In the genomic region with DNA sequence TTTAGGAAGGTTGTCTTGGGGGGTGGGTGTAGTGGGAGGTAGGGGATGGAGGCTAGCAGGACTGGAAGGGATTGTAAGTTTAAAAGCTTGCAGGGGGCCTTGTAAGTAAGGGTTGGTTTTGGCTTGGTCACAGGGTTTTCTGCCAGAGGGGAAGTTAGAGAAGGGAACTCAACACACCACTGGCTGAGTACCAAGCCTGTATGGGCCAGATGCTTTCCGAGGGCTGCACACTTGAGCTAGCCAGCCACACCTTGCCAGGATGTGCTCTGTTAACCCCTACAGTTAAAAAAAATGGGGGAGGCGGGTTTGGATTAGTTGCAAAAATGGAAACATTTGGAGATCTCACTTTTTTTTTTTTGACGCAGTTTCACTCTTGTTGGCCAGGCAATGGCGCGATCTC, we compare ENCODE assay signal across 8 cellular contexts. TPM values are rescaled to one million over a fixed set of nuclear protein-coding genes. Genes with fewer than 3 reads are reported as not detected.
DNase-seq lines count a peak whose midpoint lies in the region; ATAC-seq, FAIRE-seq and TF ChIP-seq lines count a peak whose summit lies in the region.

No MANE protein-coding gene starts in this region.

- no peaks in the 10 kb centered on the region for H3K9me3 Mint-ChIP-seq in activated naive CD4-positive, alpha-beta T cell treated with anti-CD3 and anti-CD28 coated beads, Interleukin-2, amount 10 ng/mL, durations not matched to agents 7 days and 5 days

- H3K27ac Mint-ChIP-seq in activated naive CD4-positive, alpha-beta T cell treated with anti-CD3 and anti-CD28 coated beads, Interleukin-2, amount 10 ng/mL, durations not matched to agents 7 days and 5 days: peak overlapping the region; percentile 95

- no peaks in the 10 kb centered on the region for H3K27me3 ChIP-seq in MG63
- H3K27me3 ChIP-seq in GM12878 (replicated peaks in 1 of 2; ENCODE audit: control insufficient read depth in 2 of 2, insufficient read depth in 2 of 2, low read length in 1 of 2): no peaks in the 10 kb centered on the region
- no peaks in the 10 kb centered on the region for H3K27me3 ChIP-seq in thyroid gland

- H3K4me3 ChIP-seq in MG63 (peak overlapping the region; percentile 92), GM12878 (0 out of 2 replicates have a peak overlapping the region, but pooled peaks have one; percentile 5), thyroid gland (replicated peaks in 1 of 3) (no peak overlapping the region)

- peak; percentile 15 for ATAC-seq in GM12878

- no peak for TF ChIP-seq RAD21 in GM12878 (IDR thresholded peaks at IDR 0.05; ENCODE audit: insufficient read depth, low read depth, low read length)

- TF ChIP-seq POLR2A in GM12878 (IDR thresholded peaks at IDR 0.05; ENCODE audit: low read depth, low read length) (peak; percentile 75), thyroid gland (IDR thresholded peaks at IDR 0.05) (no peak)

- no peak for DNase-seq in activated naive CD4-positive, alpha-beta T cell treated with anti-CD3 and anti-CD28 coated beads, Interleukin-2, amount 10 ng/mL, durations not matched to agents 7 days and 5 days
- DNase-seq in activated naive CD4-positive, alpha-beta T cell treated with anti-CD3 and anti-CD28 coated beads, Interleukin-2, amount 50 U/mL, for 16 hours: no peak
- DNase-seq in MG63 (peak; percentile 41), GM12878 (ENCODE audit: low read depth, low spot score) (no peak), thyroid gland (peak; percentile 74 to 75), T1000 (lab: John Stamatoyannopoulos, UW) (no peak), HuH-7 (ENCODE audit: low spot score) (no peak), NCI-H2171 treated with DMSO at 0.1 percent for 48 hours (lab: John Stamatoyannopoulos, UW) (no peak)

- peak overlapping the region; percentile 80 for H2AFZ ChIP-seq in GM12878 (ENCODE audit: control insufficient read depth, low read depth, low read length)

- TF ChIP-seq CTCF in GM12878 (IDR thresholded peaks at IDR 0.05 in 2 of 3, conservative IDR thresholded peaks at IDR 0.05 in 1 of 3; ENCODE audit: control insufficient read depth in 2 of 3, extremely low read depth in 1 of 3, insufficient read depth in 1 of 3, low read depth in 3 of 3, low read length in 3 of 3): no peak
- no peak for TF ChIP-seq CTCF in thyroid gland (IDR thresholded peaks at IDR 0.05)

- BruUV-seq in GM12878 (replicated peaks; lab: Mats Ljungman, UMichigan): no TSS peak

- H3K9me3 ChIP-seq in MG63: no peaks in the 10 kb centered on the region
- H3K9me3 ChIP-seq in GM12878 (replicated peaks; ENCODE audit: control insufficient read depth, insufficient read depth, low read length): no peaks in the 10 kb centered on the region
- no peaks in the 10 kb centered on the region for H3K9me3 ChIP-seq in thyroid gland

- SMC1A ChIA-PET in GM12878 (lab: Charles Lee; ENCODE audit: uncharacterized antibody, unreplicated experiment): interaction anchor here (1.0 to 3.1 kb wide), 7 partner anchors 19 to 137 kb away, joined by 3 to 14 read pairs (median 7); no protein-coding TSS in a partner anchor

- H3K79me2 ChIP-seq in GM12878 (ENCODE audit: control insufficient read depth, insufficient read depth, low read length): peaks cover 37% of the 10 kb centered on the region

- peak overlapping the region; percentile 82 for H3K4me2 ChIP-seq in GM12878 (ENCODE audit: control insufficient read depth, insufficient read depth)

- H3K4me1 Mint-ChIP-seq in activated naive CD4-positive, alpha-beta T cell treated with anti-CD3 and anti-CD28 coated beads, Interleukin-2, amount 10 ng/mL, durations not matched to agents 7 days and 5 days: peaks cover 48% of the 10 kb centered on the region

- POLR2A ChIA-PET in GM12878 (lab: Charles Lee): interaction anchor here (0.9 to 3.2 kb wide), 3 partner anchors 51 to 85 kb away, joined by 3 to 17 read pairs (median 3); a partner anchor contains a TSS

- TF ChIP-seq EP300 in GM12878 (IDR thresholded peaks at IDR 0.05; ENCODE audit: borderline replicate concordance in 1 of 2, control insufficient read depth in 1 of 2, low read depth in 2 of 2, low read length in 2 of 2): no peak

- FAIRE-seq in GM12878 (lab: Jason Lieb, UNC): no peak

- RAD21 ChIA-PET in GM12878 (lab: Charles Lee; ENCODE audit: unreplicated experiment): interaction anchor here (0.9 to 2.6 kb wide), 8 partner anchors 19 to 155 kb away, joined by 3 to 13 read pairs (median 4); a partner anchor contains a TSS

- in situ Hi-C loops in GM12878 (cut with MboI): no loop called here

- CTCF ChIA-PET in activated naive CD4-positive, alpha-beta T cell treated with anti-CD3 and anti-CD28 coated beads, Interleukin-2, amount 10 ng/mL, durations not matched to agents 7 days and 5 days (lab: Charles Lee): interaction anchor here (0.9 to 2.3 kb wide), 2 partner anchors 66 to 85 kb away, joined by 3 to 9 read pairs; no protein-coding TSS in a partner anchor
- CTCF ChIA-PET in GM12878 (lab: Yijun Ruan, JAX): interaction anchor here (0.6 to 2.5 kb wide), 7 partner anchors 9 to 68 kb away, joined by 3 to 7 read pairs (median 3); no protein-coding TSS in a partner anchor

- H3K4me3 Mint-ChIP-seq in activated naive CD4-positive, alpha-beta T cell treated with anti-CD3 and anti-CD28 coated beads, Interleukin-2, amount 10 ng/mL, durations not matched to agents 7 days and 5 days: peak overlapping the region; percentile 85

- H3K27ac ChIP-seq in GM12878 (ENCODE audit: control insufficient read depth, insufficient read depth): peak overlapping the region; percentile 78
- H3K27ac ChIP-seq in thyroid gland: peak overlapping the region; percentile 7 to 89 (median 56)

- peak overlapping the region; percentile 69 for H3K9ac ChIP-seq in GM12878 (ENCODE audit: control insufficient read depth, insufficient read depth, low read length)

- peaks cover 23% of the 10 kb centered on the region for H3K4me1 ChIP-seq in GM12878 (ENCODE audit: control insufficient read depth, insufficient read depth, low read length)
- H3K4me1 ChIP-seq in thyroid gland: peaks cover 26 to 34% of the 10 kb centered on the region in 2 donors

- peaks cover 33% of the 10 kb centered on the region for H3K36me3 Mint-ChIP-seq in activated naive CD4-positive, alpha-beta T cell treated with anti-CD3 and anti-CD28 coated beads, Interleukin-2, amount 10 ng/mL, durations not matched to agents 7 days and 5 days

- H3K36me3 ChIP-seq in MG63 (peaks cover 36% of the 10 kb centered on the region), GM12878 (ENCODE audit: control insufficient read depth in 2 of 2, insufficient read depth in 2 of 2, low read length in 1 of 2) (peaks cover 0 to 21% of the 10 kb centered on the region in 2 experiments; a peak in 2 of 4 replicates), thyroid gland (peaks cover 14 to 16% of the 10 kb centered on the region in 2 donors)

- WGBS in GM12878 (ENCODE audit: insufficient coverage, insufficient replicate concordance, low lambda C conversion rate, missing lambda C conversion rate): 36% methylated on average over 5 of the region's 5 CpGs
- WGBS in thyroid gland, 2 donors: 65 to 69% methylated on average over 5 of the region's 5 CpGs

- intact Hi-C loops in GM12878 (cut with micrococcal nuclease; ENCODE audit: unreplicated experiment) (loop anchor here (5.0 kb wide), 2 partner anchors 46 to 66 kb away; no protein-coding TSS in a partner anchor), thyroid gland (cut with DNase I) (loop anchor here (10.0 kb wide), 1 partner anchor 83 kb away; a partner anchor contains a TSS)

- peaks cover 4% of the 10 kb centered on the region for H3K27me3 Mint-ChIP-seq in activated naive CD4-positive, alpha-beta T cell treated with anti-CD3 and anti-CD28 coated beads, Interleukin-2, amount 10 ng/mL, durations not matched to agents 7 days and 5 days

- peaks cover 6% of the 10 kb centered on the region for H4K20me1 ChIP-seq in GM12878 (ENCODE audit: control insufficient read depth, insufficient read depth)

TF ChIP-seq in GM12878, 131 proteins besides CTCF, POLR2A, EP300 and RAD21 (continues in another document):
- 0 out of 2 replicates have a peak, but pooled peaks have one; percentile 13 for TF ChIP-seq SMAD5 (IDR thresholded peaks at IDR 0.05; ENCODE audit: low read depth)
- TF ChIP-seq CBFB (IDR thresholded peaks at IDR 0.05; ENCODE audit: low read depth): peak; percentile 33; the same call in 1 of the 2 replicates
- peak; percentile 60; the same call in 1 of the 2 replicates for TF ChIP-seq MTA3 (IDR thresholded peaks at IDR 0.05; ENCODE audit: borderline replicate concordance, low read length)
- 0 out of 2 replicates have a peak, but pooled peaks have one; percentile 13 for TF ChIP-seq CREB1 (IDR thresholded peaks at IDR 0.05; ENCODE audit: low read depth)
- no peak for TF ChIP-seq SUPT20H (IDR thresholded peaks at IDR 0.05; ENCODE audit: borderline replicate concordance, control insufficient read depth, low read depth, low read length)
- TF ChIP-seq EED (IDR thresholded peaks at IDR 0.05; ENCODE audit: low read depth): peak; percentile 45; the same call in 1 of the 2 replicates
- 0 out of 2 replicates have a peak, but pooled peaks have one; percentile 50 for TF ChIP-seq YY1 (IDR thresholded peaks at IDR 0.05; ENCODE audit: low read depth, low read length)

RNA-seq across cellular contexts. Expression of a gene that starts 1.2 kb away (rescaled TPM):
- total RNA-seq in MG63 (2014; rRNA removed; shearing (Covaris generic); ENCODE audit: low replicate concordance): 3,245 and 4,692 TPM in 2 replicates
- 524 and 558 TPM in 2 replicates for total RNA-seq in GM12878 (2013; cell fraction: nucleolus; rRNA removed)
- total RNA-seq in GM12878 (2014; rRNA removed): 2,490 and 2,970 TPM in 2 replicates
- 4,035 and 4,105 TPM in 2 replicates for total RNA-seq in GM12878 (2014; rRNA removed; fragmentation: Illumina TruSeq; extraction: Trizol)
- total RNA-seq in GM12878 (2021): 2,962 and 3,106 TPM in 2 replicates
- polyA plus RNA-seq in GM12878 (2011; ENCODE audit: low read depth): 3,094 TPM
- 5,827 and 8,647 TPM in 2 replicates for polyA plus RNA-seq in GM12878 (2011; rRNA removed)
- 2,333 and 2,782 TPM in 2 replicates for polyA plus RNA-seq in GM12878 (2011; cell fraction: cytosol; rRNA removed)
- 1,077 and 1,354 TPM in 2 replicates for polyA plus RNA-seq in GM12878 (2011; cell fraction: nucleus; rRNA removed)
- polyA plus RNA-seq in GM12878 (2012): 3,101 and 5,084 TPM in 2 replicates
- 3,671 and 4,649 TPM in 2 replicates for polyA plus RNA-seq in GM12878 (2014; fragmentation: Illumina TruSeq; extraction: Trizol)
- polyA plus RNA-seq in GM12878 (2014; fragmentation: Nextera tagmentation; extraction: Ambion mirVana): 1,000 to 10,000 TPM; 5,081 to 5,756 TPM
- 2,593 and 3,382 TPM in 2 replicates for polyA plus RNA-seq in GM12878 (2014; rRNA removed)
- polyA plus RNA-seq in GM12878 (2016; fragmentation: Nextera tagmentation; extraction: Ambion mirVana): 1,000 to 10,000 TPM; 1,754 to 1,978 TPM
- polyA minus RNA-seq in GM12878 (2011; rRNA and poly(A)+ RNA removed): 811 and 1,197 TPM in 2 replicates
- polyA minus RNA-seq in GM12878 (2011; cell fraction: cytosol; rRNA and poly(A)+ RNA removed): 428 and 462 TPM in 2 replicates
- polyA minus RNA-seq in GM12878 (2011; cell fraction: nucleus; rRNA and poly(A)+ RNA removed): 147 and 155 TPM in 2 replicates
- total RNA-seq in thyroid gland: 1,000 to 10,000 TPM; 2,907 to 6,038 (median 3,041) TPM

Comparison
In these comparisons a context has a peak if more than half of its experiments do, and no peak if none do; other contexts are left out.
1. DNase-seq: peak in MG63 (single experiment) and thyroid gland (2 of 2); none in activated naive CD4-positive, alpha-beta T cell treated with anti-CD3 and anti-CD28 coated beads, Interleukin-2, amount 10 ng/mL, durations not matched to agents 7 days and 5 days (single experiment), activated naive CD4-positive, alpha-beta T cell treated with anti-CD3 and anti-CD28 coated beads, Interleukin-2, amount 50 U/mL, for 16 hours (single experiment), GM12878 (single experiment), T1000 (single experiment), HuH-7 (single experiment) and NCI-H2171 treated with DMSO at 0.1 percent for 48 hours (single experiment).
2. H3K4me3 ChIP-seq: peak in MG63 (single experiment) and GM12878 (single experiment); none in thyroid gland (0 of 3).